ENCODE assay signal across 18 cellular contexts in the genomic region with DNA sequence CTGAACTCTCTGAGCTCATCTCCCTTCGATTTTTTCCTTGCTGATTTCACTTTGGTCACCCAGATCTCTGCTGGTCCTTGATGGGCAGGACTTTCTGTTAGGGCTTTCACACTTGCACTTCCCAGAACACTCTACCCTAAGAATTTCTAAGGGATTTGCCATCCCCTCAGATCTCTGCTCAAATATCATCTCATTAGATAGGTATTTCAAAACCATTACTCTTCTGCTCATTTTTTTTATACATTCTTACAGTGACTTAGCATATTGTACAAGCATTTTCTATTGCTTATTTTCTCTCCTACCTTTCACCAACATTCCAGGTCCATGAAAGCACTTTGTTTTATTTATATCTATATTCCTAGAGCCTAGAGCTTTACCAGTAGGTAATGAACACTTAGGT.
DNase-seq lines count a peak whose midpoint lies in the region; ATAC-seq and TF ChIP-seq lines count a peak whose summit lies in the region.
"Had no signal": no experiment of that assay in that cellular context is flagged by ENCODE, and none has a peak within 500 bp of the region (broad histone marks: within the 10 kb centered on the region; RNA-seq: fewer than 3 reads in every experiment).

No MANE protein-coding gene starts in this region.

- no peaks in the 10 kb centered on the region for H3K27me3 ChIP-seq in spleen (replicated peaks in 1 of 7)
- H3K27me3 ChIP-seq: BLaER1 had no signal

- no peak for TF ChIP-seq CTCF in spleen (IDR thresholded peaks at IDR 0.05 in 8 of 11, conservative IDR thresholded peaks at IDR 0.05 in 3 of 11)

- H3K4me3 ChIP-seq in spleen, result no peak overlapping the region
- H3K4me3 ChIP-seq: BLaER1, GM12878, GM23338 had no signal

- no peak overlapping the region for H3K27ac ChIP-seq in spleen
- H3K27ac ChIP-seq: 22Rv1, BLaER1 had no signal

- WGBS in spleen, 5 donors, result 50 to 53% (median 52%) methylated on average over 1 of the region's 1 CpG

- no peaks in the 10 kb centered on the region for H3K36me3 ChIP-seq in spleen
- H3K36me3 ChIP-seq: BLaER1 had no signal

- intact Hi-C loops in spleen (cut with DNase I; ENCODE audit: low total_unique reads), result no loop called here

- DNase-seq in NCI-H226, result peak; percentile 22
- peak; percentile 19 for DNase-seq in astrocyte of the hippocampus (ENCODE audit: low read depth, low spot score)
- DNase-seq in iris pigment epithelial cell (ENCODE audit: low read depth), result peak; percentile 23
- no peak for DNase-seq in spleen
- DNase-seq: CD4-positive, alpha-beta T cell; CD8-positive, alpha-beta memory T cell; DMS 273 treated with DMSO at 0.1 percent for 48 hours; DMS79; EL; GDM1; H9 had no signal

- H3K4me1 ChIP-seq in spleen, result no peaks in the 10 kb centered on the region
- H3K4me1 ChIP-seq: BLaER1 had no signal

- no peak for TF ChIP-seq POLR2A in spleen (IDR thresholded peaks at IDR 0.05)

- peaks cover 0 to 17% (median under 1%) of the 10 kb centered on the region in 8 donors for H3K9me3 ChIP-seq in spleen

- ATAC-seq in HG03108 (IDR thresholded peaks at IDR 0.05; ENCODE audit: unreplicated experiment) (no peak), SK-N-SH treated with all-trans-retinoic acid at 6 μM for 48 hours (no peak)
- ATAC-seq: GM12878, GM23338, HCT116 had no signal

TF ChIP-seq in SK-N-SH treated with all-trans-retinoic acid at 6 μM for 48 hours, 23 proteins besides CTCF, POLR2A, EP300 and RAD21:
- TF ChIP-seq, protein P1, sequence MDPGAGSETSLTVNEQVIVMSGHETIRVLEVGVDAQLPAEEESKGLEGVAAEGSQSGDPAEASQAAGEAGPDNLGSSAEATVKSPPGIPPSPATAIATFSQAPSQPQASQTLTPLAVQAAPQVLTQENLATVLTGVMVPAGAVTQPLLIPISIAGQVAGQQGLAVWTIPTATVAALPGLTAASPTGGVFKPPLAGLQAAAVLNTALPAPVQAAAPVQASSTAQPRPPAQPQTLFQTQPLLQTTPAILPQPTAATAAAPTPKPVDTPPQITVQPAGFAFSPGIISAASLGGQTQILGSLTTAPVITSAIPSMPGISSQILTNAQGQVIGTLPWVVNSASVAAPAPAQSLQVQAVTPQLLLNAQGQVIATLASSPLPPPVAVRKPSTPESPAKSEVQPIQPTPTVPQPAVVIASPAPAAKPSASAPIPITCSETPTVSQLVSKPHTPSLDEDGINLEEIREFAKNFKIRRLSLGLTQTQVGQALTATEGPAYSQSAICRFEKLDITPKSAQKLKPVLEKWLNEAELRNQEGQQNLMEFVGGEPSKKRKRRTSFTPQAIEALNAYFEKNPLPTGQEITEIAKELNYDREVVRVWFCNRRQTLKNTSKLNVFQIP (CRISPR knock-in tag; IDR thresholded peaks at IDR 0.05; ENCODE audit: borderline replicate concordance, low read depth), result no peak
- TF ChIP-seq, protein P2, sequence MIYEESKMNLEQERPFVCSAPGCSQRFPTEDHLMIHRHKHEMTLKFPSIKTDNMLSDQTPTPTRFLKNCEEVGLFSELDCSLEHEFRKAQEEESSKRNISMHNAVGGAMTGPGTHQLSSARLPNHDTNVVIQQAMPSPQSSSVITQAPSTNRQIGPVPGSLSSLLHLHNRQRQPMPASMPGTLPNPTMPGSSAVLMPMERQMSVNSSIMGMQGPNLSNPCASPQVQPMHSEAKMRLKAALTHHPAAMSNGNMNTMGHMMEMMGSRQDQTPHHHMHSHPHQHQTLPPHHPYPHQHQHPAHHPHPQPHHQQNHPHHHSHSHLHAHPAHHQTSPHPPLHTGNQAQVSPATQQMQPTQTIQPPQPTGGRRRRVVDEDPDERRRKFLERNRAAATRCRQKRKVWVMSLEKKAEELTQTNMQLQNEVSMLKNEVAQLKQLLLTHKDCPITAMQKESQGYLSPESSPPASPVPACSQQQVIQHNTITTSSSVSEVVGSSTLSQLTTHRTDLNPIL (CRISPR knock-in tag; IDR thresholded peaks at IDR 0.05; ENCODE audit: low read depth), result no peak
- TF ChIP-seq ZNF70 (CRISPR knock-in tag; IDR thresholded peaks at IDR 0.05) (no peak), ZNF8 (CRISPR knock-in tag; IDR thresholded peaks at IDR 0.05) (no peak), BACH2 (CRISPR knock-in tag; IDR thresholded peaks at IDR 0.05; ENCODE audit: borderline replicate concordance) (no peak), ESRRG (CRISPR knock-in tag; IDR thresholded peaks at IDR 0.05) (no peak), TCF4 (CRISPR knock-in tag; IDR thresholded peaks at IDR 0.05; ENCODE audit: borderline replicate concordance) (no peak), RARB (CRISPR knock-in tag; IDR thresholded peaks at IDR 0.05) (no peak), ZFP30 (CRISPR knock-in tag; IDR thresholded peaks at IDR 0.05) (no peak)
- TF ChIP-seq, protein P3, sequence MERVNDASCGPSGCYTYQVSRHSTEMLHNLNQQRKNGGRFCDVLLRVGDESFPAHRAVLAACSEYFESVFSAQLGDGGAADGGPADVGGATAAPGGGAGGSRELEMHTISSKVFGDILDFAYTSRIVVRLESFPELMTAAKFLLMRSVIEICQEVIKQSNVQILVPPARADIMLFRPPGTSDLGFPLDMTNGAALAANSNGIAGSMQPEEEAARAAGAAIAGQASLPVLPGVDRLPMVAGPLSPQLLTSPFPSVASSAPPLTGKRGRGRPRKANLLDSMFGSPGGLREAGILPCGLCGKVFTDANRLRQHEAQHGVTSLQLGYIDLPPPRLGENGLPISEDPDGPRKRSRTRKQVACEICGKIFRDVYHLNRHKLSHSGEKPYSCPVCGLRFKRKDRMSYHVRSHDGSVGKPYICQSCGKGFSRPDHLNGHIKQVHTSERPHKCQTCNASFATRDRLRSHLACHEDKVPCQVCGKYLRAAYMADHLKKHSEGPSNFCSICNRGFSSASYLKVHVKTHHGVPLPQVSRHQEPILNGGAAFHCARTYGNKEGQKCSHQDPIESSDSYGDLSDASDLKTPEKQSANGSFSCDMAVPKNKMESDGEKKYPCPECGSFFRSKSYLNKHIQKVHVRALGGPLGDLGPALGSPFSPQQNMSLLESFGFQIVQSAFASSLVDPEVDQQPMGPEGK (CRISPR knock-in tag; IDR thresholded peaks at IDR 0.05; ENCODE audit: borderline replicate concordance), result no peak
